In genomic region chr1:226100436-226101347, GRCh38 we compare ENCODE assay signal across 8 cellular contexts. TPM values are rescaled to one million over a fixed set of nuclear protein-coding genes. Genes with fewer than 3 reads are reported as not detected.
DNase-seq lines count a peak whose midpoint lies in the region; ATAC-seq, FAIRE-seq and TF ChIP-seq lines count a peak whose summit lies in the region.

No MANE protein-coding gene starts in this region.

- peaks cover 13% of the 10 kb centered on the region for H3K4me1 Mint-ChIP-seq in stimulated activated effector memory CD8-positive, alpha-beta T cell treated with anti-CD3 and anti-CD28 coated beads, Interleukin-12 subunit alpha, Interleukin-12 subunit beta, amount 100 ng/mL, for 72 hours

- POLR2A ChIA-PET in A549 (lab: Yijun Ruan, JAX), result interaction anchor here (1.2 to 1.7 kb wide), 2 partner anchors 9 to 38 kb away, joined by 3 to 6 read pairs; partner anchors contain the start of gene H3-3A

- no peak for TF ChIP-seq EP300 in A549 (IDR thresholded peaks at IDR 0.05)

- no peaks in the 10 kb centered on the region for H3K4me1 ChIP-seq in A549

- ATAC-seq in A549 (peak; percentile 42 to 71; a peak in 3 of 6 replicates), left lobe of liver (peak; percentile 85), GM19023 (IDR thresholded peaks at IDR 0.05; ENCODE audit: unreplicated experiment) (no peak)
- peak; percentile 64 for ATAC-seq in stimulated activated effector memory CD8-positive, alpha-beta T cell treated with anti-CD3 and anti-CD28 coated beads, Interleukin-12 subunit alpha, Interleukin-12 subunit beta, amount 100 ng/mL, for 72 hours

- H3K4me2 ChIP-seq in A549, result peak overlapping the region; percentile 79

- TF ChIP-seq CTCF in A549 (IDR thresholded peaks at IDR 0.05), result no peak

- FAIRE-seq in A549 (lab: Jason Lieb, UNC) (no peak), GM12891 (lab: Jason Lieb, UNC) (peak; percentile 88)

- H3K36me3 ChIP-seq in SK-N-MC (ENCODE audit: insufficient read depth, low read length), result no peaks in the 10 kb centered on the region

- 19% methylated on average over 32 of the region's 32 CpGs for WGBS in A549 (ENCODE audit: missing lambda C conversion rate)

- TF ChIP-seq POLR2A in A549 (IDR thresholded peaks at IDR 0.05; ENCODE audit: low read length) (no peak), GM12891 (IDR thresholded peaks at IDR 0.05; ENCODE audit: low read depth, low read length) (no peak)

- H3K27ac ChIP-seq in A549 (0 out of 6 replicates have a peak overlapping the region, but pooled peaks of 1 of the 2 experiments have one; percentile 17), SK-N-MC (no peak overlapping the region)

- CTCF ChIA-PET in A549 (lab: Yijun Ruan, JAX), result interaction anchor here (1.4 to 3.2 kb wide), 3 partner anchors 20 to 36 kb away, joined by 5 to 15 read pairs (median 10); no protein-coding TSS in a partner anchor

- H3K4me3 ChIP-seq in A549 (peak overlapping the region; percentile 44), SK-N-MC (peak overlapping the region; percentile 78)

- H3K36me3 Mint-ChIP-seq in stimulated activated effector memory CD8-positive, alpha-beta T cell treated with anti-CD3 and anti-CD28 coated beads, Interleukin-12 subunit alpha, Interleukin-12 subunit beta, amount 100 ng/mL, for 72 hours, result no peaks in the 10 kb centered on the region

- TF ChIP-seq RAD21 in A549 (conservative IDR thresholded peaks at IDR 0.05 in 1 of 2, IDR thresholded peaks at IDR 0.05 in 1 of 2), result no peak

- H3K4me3 Mint-ChIP-seq in stimulated activated effector memory CD8-positive, alpha-beta T cell treated with anti-CD3 and anti-CD28 coated beads, Interleukin-12 subunit alpha, Interleukin-12 subunit beta, amount 100 ng/mL, for 72 hours, result peak overlapping the region; percentile 73

- DNase-seq in A549 (ENCODE audit: low read depth in 1 of 2, low spot score in 1 of 2), result peak; percentile 47 to 91
- DNase-seq in GM12891 (ENCODE audit: insufficient read length, low spot score), result peak; percentile 37
- DNase-seq in SK-N-MC (ENCODE audit: low read depth, low spot score), result no peak
- DNase-seq in central memory CD4-positive, alpha-beta T cell, result peak; percentile 25
- DNase-seq in left lobe of liver (ENCODE audit: low spot score), result peak; percentile 61
- peak in 1 of 2 donors; percentile 62 for DNase-seq in stimulated activated effector memory CD8-positive, alpha-beta T cell treated with anti-CD3 and anti-CD28 coated beads, Interleukin-12 subunit alpha, Interleukin-12 subunit beta, amount 100 ng/mL, for 72 hours (ENCODE audit: low spot score in 2 of 2)
- DNase-seq in mesenteric fat pad (ENCODE audit: low spot score), result no peak

- no peaks in the 10 kb centered on the region for H3K9me3 ChIP-seq in A549
- no peaks in the 10 kb centered on the region for H3K9me3 ChIP-seq in SK-N-MC (ENCODE audit: low read depth, low read length)

- H3K27ac Mint-ChIP-seq in stimulated activated effector memory CD8-positive, alpha-beta T cell treated with anti-CD3 and anti-CD28 coated beads, Interleukin-12 subunit alpha, Interleukin-12 subunit beta, amount 100 ng/mL, for 72 hours, result peak overlapping the region; percentile 63

- H3K9ac ChIP-seq in SK-N-MC (ENCODE audit: insufficient read length), result peak overlapping the region; percentile 4

- H3K9me3 Mint-ChIP-seq in stimulated activated effector memory CD8-positive, alpha-beta T cell treated with anti-CD3 and anti-CD28 coated beads, Interleukin-12 subunit alpha, Interleukin-12 subunit beta, amount 100 ng/mL, for 72 hours, result no peaks in the 10 kb centered on the region

TF ChIP-seq in A549, 52 proteins besides CTCF, POLR2A, EP300 and RAD21:
- TF ChIP-seq POLR2AphosphoS2 (conservative IDR thresholded peaks at IDR 0.05; ENCODE audit: low read length) (no peak), FOSL2 (IDR thresholded peaks at IDR 0.05) (no peak), FOSL2 (CRISPR knock-in tag; IDR thresholded peaks at IDR 0.05) (0 out of 2 replicates have a peak, but pooled peaks have one; percentile 10)
TF ChIP-seq in A549: peak in this region for 1.

TF ChIP-seq in GM12891, 5 proteins besides CTCF, POLR2A, EP300 and RAD21:
- TF ChIP-seq POU2F2 (IDR thresholded peaks at IDR 0.05; ENCODE audit: low read depth, low read length) (no peak), PAX5 (IDR thresholded peaks at IDR 0.05; ENCODE audit: insufficient read depth, low read length, severe bottlenecking) (no peak), SPI1 (IDR thresholded peaks at IDR 0.05; ENCODE audit: low read depth, low read length) (no peak), TAF1 (IDR thresholded peaks at IDR 0.05; ENCODE audit: low read depth, low read length) (no peak)

RNA-seq across cellular contexts. Expression of gene H3-3A, which starts 38.2 kb away (rescaled TPM):
- polyA plus RNA-seq in A549 (2011; rRNA removed) (366 and 457 TPM in 2 replicates), A549 (2017; fragmentation: RNase III; extraction: RNeasy Plus Mini Kit Qiagen cat#74134 plus additional on column Dnase treatment) (451 to 534 TPM (median 530 TPM) in 3 replicates)
- 369 and 462 TPM in 2 replicates for polyA plus RNA-seq in A549 (2012; cell fraction: cytosol; rRNA removed)
- polyA plus RNA-seq in A549 (2012; cell fraction: nucleus; rRNA removed), result 137 and 170 TPM in 2 replicates
- polyA minus RNA-seq in A549 (2011; rRNA and poly(A)+ RNA removed), result 54.3 and 60.0 TPM in 2 replicates
- 237 TPM for polyA plus RNA-seq in GM12891 (2012; ENCODE audit: low read depth, missing spikeins)
- total RNA-seq in left lobe of liver (129 TPM), mesenteric fat pad (321 TPM)

Comparison
In these comparisons a context has a peak if more than half of its experiments do, and no peak if none do; other contexts are left out.
1. DNase-seq: peak in A549 (2 of 2), GM12891 (single experiment), central memory CD4-positive, alpha-beta T cell (single experiment) and left lobe of liver (single experiment); none in SK-N-MC (single experiment) and mesenteric fat pad (single experiment).